ENCODE assay signal across 21 cellular contexts in the genomic region with DNA sequence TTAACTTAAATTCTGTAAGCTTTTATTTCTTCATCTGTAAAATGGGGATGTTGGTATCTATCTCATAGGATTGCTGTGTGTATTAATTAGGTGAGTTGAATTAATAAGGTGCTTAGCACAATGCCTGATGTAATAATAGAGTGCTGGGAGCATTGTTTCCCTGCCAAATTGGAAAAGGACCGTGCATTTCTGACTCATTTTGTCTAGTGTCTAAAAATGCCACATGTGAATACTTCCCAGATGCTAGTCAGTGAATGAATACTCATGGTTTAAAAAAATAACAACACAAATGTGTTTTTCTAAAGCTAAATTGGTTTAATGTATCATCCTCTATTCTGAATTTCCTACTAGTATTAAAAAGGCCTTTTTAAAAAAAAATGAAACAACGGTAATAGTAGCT.
"Had no signal": no experiment of that assay in that cellular context is flagged by ENCODE, and none has a peak within 500 bp of the region (broad histone marks: within the 10 kb centered on the region; RNA-seq: fewer than 3 reads in every experiment).

No MANE protein-coding gene starts in this region.

- H3K27me3 ChIP-seq: adrenal gland, esophagus squamous epithelium, right atrium auricular region, transverse colon had no signal

- H3K36me3 Mint-ChIP-seq: activated naive CD4-positive, alpha-beta T cell treated with anti-CD3 and anti-CD28 coated beads, Interleukin-2, amount 50 U/mL, for 24 hours; brain had no signal

- H3K4me3 Mint-ChIP-seq: activated B cell treated with CpG ODN at 0.5 μM for 24 hours; activated CD4-positive, alpha-beta T cell treated with anti-CD3 and anti-CD28 coated beads, Interleukin-2, amount 10 ng/mL, durations not matched to agents 24 days and 14 days; activated CD8-positive, alpha-beta T cell treated with anti-CD3 and anti-CD28 coated beads, Interleukin-2, amount 10 ng/mL, durations not matched to agents 7 days and 5 days; activated naive CD4-positive, alpha-beta T cell treated with anti-CD3 and anti-CD28 coated beads, Interleukin-2, amount 50 U/mL, for 24 hours; brain; central memory CD8-positive, alpha-beta T cell; nephron had no signal

- H3K36me3 ChIP-seq: adrenal gland, esophagus squamous epithelium, right atrium auricular region, transverse colon had no signal

- H3K9me3 ChIP-seq: adrenal gland, right atrium auricular region, transverse colon had no signal

- H3K4me1 ChIP-seq: adrenal gland, esophagus squamous epithelium, right atrium auricular region, transverse colon had no signal

- H3K27ac Mint-ChIP-seq: activated B cell treated with CpG ODN at 0.5 μM for 24 hours; activated CD4-positive, alpha-beta T cell treated with anti-CD3 and anti-CD28 coated beads, Interleukin-2, amount 10 ng/mL, durations not matched to agents 24 days and 14 days; activated CD8-positive, alpha-beta T cell treated with anti-CD3 and anti-CD28 coated beads, Interleukin-2, amount 10 ng/mL, durations not matched to agents 7 days and 5 days; activated naive CD4-positive, alpha-beta T cell treated with anti-CD3 and anti-CD28 coated beads, Interleukin-2, amount 50 U/mL, for 24 hours; brain; nephron had no signal

- H3K4me1 Mint-ChIP-seq: activated B cell treated with CpG ODN at 0.5 μM for 24 hours; activated CD4-positive, alpha-beta T cell treated with anti-CD3 and anti-CD28 coated beads, Interleukin-2, amount 10 ng/mL, durations not matched to agents 24 days and 14 days; activated naive CD4-positive, alpha-beta T cell treated with anti-CD3 and anti-CD28 coated beads, Interleukin-2, amount 50 U/mL, for 24 hours; central memory CD8-positive, alpha-beta T cell; nephron had no signal

- DNase-seq: activated B cell treated with CpG ODN at 0.5 μM for 24 hours; activated CD4-positive, alpha-beta T cell treated with anti-CD3 and anti-CD28 coated beads, Interleukin-2, amount 10 ng/mL, durations not matched to agents 24 days and 14 days; activated CD8-positive, alpha-beta memory T cell treated with anti-CD3 and anti-CD28 coated beads, Interleukin-2, amount 50 U/mL, for 4 hours; activated CD8-positive, alpha-beta T cell treated with anti-CD3 and anti-CD28 coated beads, Interleukin-2, amount 10 ng/mL, durations not matched to agents 7 days and 5 days; activated effector memory CD4-positive, alpha-beta T cell treated with anti-CD3 and anti-CD28 coated beads, Interleukin-2, amount 50 U/mL, for 16 hours; activated T-cell treated with anti-CD3 and anti-CD28 coated beads, Interleukin-2, amount 50 U/mL, for 48 hours; adrenal gland; esophagus squamous epithelium; foreskin melanocyte; nucleus accumbens; stimulated activated CD4-positive, alpha-beta T cell treated with anti-CD3 and anti-CD28 coated beads, Interleukin-15, amount 100 ng/mL, for 24 hours; stimulated activated CD4-positive, alpha-beta T cell treated with anti-CD3 and anti-CD28 coated beads, Interleukin-4, amount 100 ng/mL, for 24 hours; stimulated activated naive CD4-positive, alpha-beta T cell treated with Interleukin-2 at 50 U/mL for 16 hours; transverse colon had no signal

- H3K27ac ChIP-seq: adrenal gland, coronary artery, esophagus squamous epithelium, right atrium auricular region, skin epidermis, transverse colon had no signal

- H3K4me3 ChIP-seq: adrenal gland, coronary artery, esophagus squamous epithelium, right atrium auricular region, skin epidermis, transverse colon had no signal

- ATAC-seq: activated CD8-positive, alpha-beta T cell treated with anti-CD3 and anti-CD28 coated beads, Interleukin-2, amount 10 ng/mL, durations not matched to agents 7 days and 5 days had no signal
